5 cellular contexts compared by ENCODE assay signal in the genomic region with DNA sequence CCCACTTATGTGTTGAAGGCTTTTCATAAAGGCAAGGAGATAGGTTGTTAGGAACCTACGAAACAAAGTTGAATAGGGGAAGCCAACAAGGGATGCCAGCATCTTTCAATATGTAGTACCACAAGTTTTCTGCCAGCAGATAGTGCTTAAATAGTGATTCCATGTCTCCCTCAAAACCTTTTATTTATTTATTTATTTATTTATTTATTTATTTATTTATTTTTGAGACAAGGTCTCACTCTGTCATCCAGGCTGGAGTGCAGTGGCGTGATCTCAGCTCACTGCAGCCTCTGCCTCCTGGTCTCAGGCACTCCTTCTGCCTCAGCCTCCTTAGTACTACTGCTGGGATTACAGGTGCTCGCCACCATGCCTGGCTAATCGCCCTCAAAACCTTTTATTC. TPM values are rescaled to one million over a fixed set of nuclear protein-coding genes. Genes with fewer than 3 reads are reported as not detected.
A peak's percentile ranks its signal among the peaks of the same experiment; 100 is the strongest.
DNase-seq lines count a peak whose midpoint lies in the region; ATAC-seq and TF ChIP-seq lines count a peak whose summit lies in the region.
"Not testable (repeated sequence)": the region's sequence is repeated elsewhere in the genome, so short reads cannot be mapped to it uniquely, and the experiment has no call there.

No MANE protein-coding gene starts in this region.

- not testable (repeated sequence) for TF ChIP-seq RAD21 in SK-N-SH (IDR thresholded peaks at IDR 0.05; ENCODE audit: low read length)

- H3K9me2 ChIP-seq in GM23338 (ENCODE audit: insufficient read depth); SK-N-SH: not testable (repeated sequence)

- not testable (repeated sequence) for H3K27me3 Mint-ChIP-seq in GM23338 (ENCODE audit: insufficient read depth, low read depth, poor library complexity); HFFc6 (ENCODE audit: insufficient read depth); neural crest cell (ENCODE audit: low read depth)

- not testable (repeated sequence) for H2AFZ ChIP-seq in ACC112 (ENCODE audit: low read length, unreplicated experiment); GM23338; SK-N-SH (ENCODE audit: low read depth)

- CTCF ChIA-PET in SK-N-SH (lab: Yijun Ruan, JAX): not testable (repeated sequence)

- H3K9me3 Mint-ChIP-seq in GM23338, HFFc6, neural crest cell: not testable (repeated sequence)

- not testable (repeated sequence) for H3K9ac ChIP-seq in SK-N-SH

- H3K36me3 Mint-ChIP-seq in GM23338 (ENCODE audit: low read depth) (peaks cover 28% of the 10 kb centered on the region), HFFc6 (ENCODE audit: low read depth) (peaks cover 28% of the 10 kb centered on the region), neural crest cell (ENCODE audit: low read depth) (peaks cover 17% of the 10 kb centered on the region)

- H3K4me2 ChIP-seq in GM23338: not testable (repeated sequence)
- 0 out of 2 replicates have a peak overlapping the region, but pooled peaks have one; percentile 12 for H3K4me2 ChIP-seq in SK-N-SH

- ATAC-seq in GM23338: not testable (repeated sequence)

- H3K9me3 ChIP-seq in SK-N-SH: not testable (repeated sequence)

- TF ChIP-seq CTCF in GM23338 (conservative IDR thresholded peaks at IDR 0.05; ENCODE audit: low read depth in 2 of 2); HFFc6 (IDR thresholded peaks at IDR 0.05); SK-N-SH (IDR thresholded peaks at IDR 0.05); neural crest cell (conservative IDR thresholded peaks at IDR 0.05): not testable (repeated sequence)

- POLR2A ChIA-PET in SK-N-SH (lab: Yijun Ruan, JAX): interaction anchor here (0.6 kb wide), 1 partner anchor 100 kb away, joined by 3 read pairs; no protein-coding TSS in a partner anchor

- not testable (repeated sequence) for H3K27me3 ChIP-seq in ACC112 (ENCODE audit: insufficient read depth, low read length); GM23338 (ENCODE audit: insufficient read depth); SK-N-SH (ENCODE audit: insufficient read depth)

- H3K27ac ChIP-seq in ACC112 (ENCODE audit: low read depth, low read length): peak overlapping the region; percentile 36; the same call in 1 of the 2 replicates
- H3K27ac ChIP-seq in GM23338 (ENCODE audit: low read depth): peak overlapping the region; percentile 70; the same call in 1 of the 2 replicates
- H3K27ac ChIP-seq in SK-N-SH (ENCODE audit: low read depth in 2 of 2, low read length in 1 of 2): peak overlapping the region in 1 of 2 experiments; percentile 47; a peak in 1 of 4 replicates

- not testable (repeated sequence) for H3K4me3 Mint-ChIP-seq in GM23338, HFFc6, neural crest cell

- not testable (repeated sequence) for TF ChIP-seq EP300 in SK-N-SH (IDR thresholded peaks at IDR 0.05; ENCODE audit: borderline replicate concordance in 1 of 2, low read depth in 1 of 2, low read length in 1 of 2)

- peaks cover 28% of the 10 kb centered on the region for H3K4me1 ChIP-seq in ACC112 (ENCODE audit: control insufficient read depth, insufficient read depth, low read length, unreplicated experiment)
- not testable (repeated sequence) for H3K4me1 ChIP-seq in GM23338 (ENCODE audit: insufficient read depth)
- H3K4me1 ChIP-seq in SK-N-SH (ENCODE audit: control insufficient read depth in 1 of 2, insufficient read depth in 2 of 2, low read depth in 1 of 2, low read length in 1 of 2): peaks cover 0 to 16% of the 10 kb centered on the region in 2 experiments; a peak in 2 of 4 replicates

- 97% methylated on average over 4 of the region's 4 CpGs for WGBS in SK-N-SH (ENCODE audit: low lambda C conversion rate)

- DNase-seq in GM23338 (ENCODE audit: low spot score); HFFc6; SK-N-SH; neural crest cell (ENCODE audit: low read depth, low spot score): not testable (repeated sequence)

- H4K20me1 ChIP-seq in GM23338 (replicated peaks; ENCODE audit: insufficient read depth) (peaks cover 21% of the 10 kb centered on the region), SK-N-SH (ENCODE audit: insufficient read depth) (peaks cover 52% of the 10 kb centered on the region)

- not testable (repeated sequence) for H3F3A ChIP-seq in GM23338 (replicated peaks; ENCODE audit: low read depth)
- H3F3A ChIP-seq in SK-N-SH (replicated peaks; ENCODE audit: insufficient read depth): peaks cover 21% of the 10 kb centered on the region

- H3K36me3 ChIP-seq in ACC112 (ENCODE audit: insufficient read depth, low read length): peaks cover 16% of the 10 kb centered on the region
- not testable (repeated sequence) for H3K36me3 ChIP-seq in GM23338 (ENCODE audit: insufficient read depth)
- H3K36me3 ChIP-seq in SK-N-SH (replicated peaks in 1 of 2; ENCODE audit: control insufficient read depth in 1 of 2, insufficient read depth in 2 of 2, low read length in 1 of 2): peaks cover 0 to 38% of the 10 kb centered on the region in 2 experiments

- H3K4me1 Mint-ChIP-seq in GM23338 (peaks cover 26% of the 10 kb centered on the region), HFFc6 (ENCODE audit: low read depth) (peaks cover 37% of the 10 kb centered on the region), neural crest cell (peaks cover 42% of the 10 kb centered on the region)

- H3K4me3 ChIP-seq in ACC112 (ENCODE audit: low read depth, low read length); GM23338; SK-N-SH (ENCODE audit: low read depth in 2 of 2, low read length in 1 of 2): not testable (repeated sequence)

- peaks cover 70% of the 10 kb centered on the region for H3K79me2 ChIP-seq in ACC112 (ENCODE audit: control insufficient read depth, insufficient read depth, low read length, unreplicated experiment)
- H3K79me2 ChIP-seq in GM23338 (replicated peaks; ENCODE audit: insufficient read depth): peaks cover 89% of the 10 kb centered on the region
- peaks cover 98% of the 10 kb centered on the region for H3K79me2 ChIP-seq in SK-N-SH (ENCODE audit: insufficient read depth)

- not testable (repeated sequence) for H3K27ac Mint-ChIP-seq in GM23338
- H3K27ac Mint-ChIP-seq in HFFc6 (0 out of 2 replicates have a peak overlapping the region, but pooled peaks have one; percentile 44), neural crest cell (ENCODE audit: unreplicated experiment) (peak overlapping the region; percentile 45)

RNA-seq across cellular contexts. Expression of a gene that starts 14.2 kb away (rescaled TPM):
- total RNA-seq in GM23338 (2014; rRNA removed; shearing (Covaris generic)): 94.3 and 114 TPM in 2 replicates
- polyA plus RNA-seq in GM23338 (2016; fragmentation: Nextera tagmentation; extraction: Ambion mirVana) (37.2 and 46.5 TPM in 2 replicates), SK-N-SH (2012; rRNA removed) (47.1 and 51.5 TPM in 2 replicates)
- 10 to 100 TPM; 69.9 to 84.1 (median 75.3) TPM for total RNA-seq in HFFc6 (2021; fragmentation: NEBNext Ultra II Directional; extraction: Animal tissue kit (Norgen Biotek cat#: 25700))
- 47.2 and 58.8 TPM in 2 replicates for polyA plus RNA-seq in SK-N-SH (2012; cell fraction: cytosol; rRNA removed)
- polyA plus RNA-seq in SK-N-SH (2012; cell fraction: nucleus; rRNA removed): 63.4 and 87.1 TPM in 2 replicates
- total RNA-seq in neural crest cell: 147 and 162 TPM in 2 replicates
